In the genomic region with DNA sequence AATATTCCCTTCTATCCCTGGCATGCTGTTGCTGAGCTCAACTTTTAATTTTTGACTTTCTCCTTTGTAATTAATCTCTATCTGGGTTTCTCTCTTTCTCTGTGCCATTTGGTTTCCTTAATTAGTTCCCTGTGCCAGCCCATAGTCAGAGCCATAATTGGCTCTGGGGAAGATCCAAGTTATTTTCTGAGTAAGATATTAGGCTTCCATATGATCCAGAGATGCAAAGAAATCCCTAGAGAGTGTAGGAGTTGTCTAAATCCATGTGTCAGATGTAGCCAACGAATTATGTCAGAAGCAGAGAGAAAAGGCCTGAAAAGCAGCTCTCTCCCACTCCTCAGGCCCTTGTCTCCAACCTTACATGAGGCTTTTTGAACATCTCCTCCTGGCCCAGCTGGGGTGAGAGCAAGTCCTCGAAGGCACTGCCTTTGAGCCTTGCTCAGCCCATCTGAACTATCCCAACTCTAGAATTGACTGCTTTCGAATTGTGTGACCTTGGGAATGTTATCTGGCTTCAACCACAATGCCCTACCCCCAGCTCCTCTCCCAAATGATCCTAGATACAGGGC, we compare ENCODE assay signal across 18 cellular contexts. TPM values are rescaled to one million over a fixed set of nuclear protein-coding genes. Genes with fewer than 3 reads are reported as not detected.
DNase-seq lines count a peak whose midpoint lies in the region.
"Had no signal": no experiment of that assay in that cellular context is flagged by ENCODE, and none has a peak within 500 bp of the region (broad histone marks: within the 10 kb centered on the region; RNA-seq: fewer than 3 reads in every experiment).

No MANE protein-coding gene starts in this region.

- DNase-seq in G401 (ENCODE audit: low spot score) (peak; percentile 2), middle frontal gyrus (ENCODE audit: extremely low spot score, low spot score) (peak; percentile 32), RPMI8226 (no peak), DMS53 treated with DMSO at 0.1 percent for 48 hours (lab: John Stamatoyannopoulos, UW; ENCODE audit: unreplicated experiment) (no peak), NCI-H748 (lab: John Stamatoyannopoulos, UW; ENCODE audit: unreplicated experiment) (no peak)
- DNase-seq: ACHN; BE2C; C1 segment of cervical spinal cord; CD4-positive, CD25-positive, alpha-beta regulatory T cell; CD8-positive, alpha-beta memory T cell; COR-L47; DMS 273 treated with DMSO at 0.1 percent for 48 hours; DMS53; GDM1; GM23248 had no signal

- in situ Hi-C loops in G401 (cut with HindIII; ENCODE audit: low sequenced_read_pairs), result no loop called here

- H3K27ac ChIP-seq in angular gyrus (ENCODE audit: low read depth, low read length), result peak overlapping the region; percentile 68
- H3K27ac ChIP-seq: GM23248 had no signal

RNA-seq across cellular contexts. Expression of a gene that starts 46.4 kb away (rescaled TPM):
- total RNA-seq in G401 (2014; rRNA removed; shearing (Covaris generic)), result not detected in 2 replicates
- total RNA-seq: A172; CD4-positive, CD25-positive, alpha-beta regulatory T cell; CD8-positive, alpha-beta memory T cell; GM23248; HT-29 had no signal

Comparison
In these comparisons a context has a peak if more than half of its experiments do, and no peak if none do; other contexts are left out.
1. DNase-seq: peak in G401 (single experiment) and middle frontal gyrus (single experiment); none in RPMI8226 (single experiment), DMS53 treated with DMSO at 0.1 percent for 48 hours (single experiment) and NCI-H748 (single experiment).